ENCODE assay signal across 26 cellular contexts in genomic region chr1:111133863-111134262, GRCh38. TPM values are rescaled to one million over a fixed set of nuclear protein-coding genes. Genes with fewer than 3 reads are reported as not detected.
A peak's percentile ranks its signal among the peaks of the same experiment; 100 is the strongest.
DNase-seq lines count a peak whose midpoint lies in the region; ATAC-seq lines count a peak whose summit lies in the region.
"Had no signal": no experiment of that assay in that cellular context is flagged by ENCODE, and none has a peak within 500 bp of the region (broad histone marks: within the 10 kb centered on the region; RNA-seq: fewer than 3 reads in every experiment).

No MANE protein-coding gene starts in this region.

- no peaks in the 10 kb centered on the region for H3K27me3 ChIP-seq in muscle layer of duodenum (ENCODE audit: low read depth, low read length)
- H3K27me3 ChIP-seq: adrenal gland, BLaER1, brain microvascular endothelial cell, foreskin keratinocyte, uterus had no signal

- ATAC-seq in stimulated activated naive CD8-positive, alpha-beta T cell treated with anti-CD3 and anti-CD28 coated beads, Interleukin-15, amount 100 ng/mL, for 72 hours: no peak
- ATAC-seq in GM21381 (IDR thresholded peaks at IDR 0.05; ENCODE audit: unreplicated experiment): no peak
- ATAC-seq: foreskin keratinocyte, HCT116, SK-N-SH treated with all-trans-retinoic acid at 6 μM for 48 hours had no signal

- H3K4me1 ChIP-seq in muscle layer of duodenum (ENCODE audit: control insufficient read depth in 1 of 2, insufficient read depth in 2 of 2, low read length in 2 of 2): peaks cover 0 to 9% of the 10 kb centered on the region in 2 donors
- H3K4me1 ChIP-seq: uterus had no signal

- peak overlapping the region; percentile 3 for H3K27ac Mint-ChIP-seq in stimulated activated naive CD8-positive, alpha-beta T cell treated with anti-CD3 and anti-CD28 coated beads, Interleukin-15, Interleukin-2, amounts not matched to agents 100 ng/mL and 50 ng/mL, for 24 hours
- H3K27ac Mint-ChIP-seq in stimulated activated naive CD8-positive, alpha-beta T cell treated with anti-CD3 and anti-CD28 coated beads, Interleukin-15, amount 100 ng/mL, for 72 hours: no peak overlapping the region
- H3K27ac Mint-ChIP-seq in activated T-helper 2 cell treated with anti-CD3 and anti-CD28 coated beads, Interferon-gamma antibody, Interleukin-2, Interleukin-4, amounts not matched to agents 10 μg/mL and 5 μg/mL and 100 μg/mL, durations not matched to agents 14 hours and 24 hours and 36 hours: peak overlapping the region; percentile 14
- H3K27ac Mint-ChIP-seq: activated CD4-positive, alpha-beta T cell treated with anti-CD3 and anti-CD28 coated beads, Interleukin-2, amount 10 ng/mL, durations not matched to agents 7 days and 5 days had no signal

- DNase-seq in stimulated activated naive CD8-positive, alpha-beta T cell treated with anti-CD3 and anti-CD28 coated beads, Interleukin-15, amount 100 ng/mL, for 72 hours: no peak
- DNase-seq in activated T-helper 2 cell treated with anti-CD3 and anti-CD28 coated beads, Interferon-gamma antibody, Interleukin-2, Interleukin-4, amounts not matched to agents 10 μg/mL and 5 μg/mL and 100 μg/mL, durations not matched to agents 14 hours and 24 hours and 36 hours (ENCODE audit: low spot score): no peak
- no peak for DNase-seq in DMS114 treated with DMSO at 0.1 percent for 48 hours (lab: John Stamatoyannopoulos, UW; ENCODE audit: unreplicated experiment)
- DNase-seq in NCI-H187 treated with DMSO at 0.1 percent for 48 hours (lab: John Stamatoyannopoulos, UW): no peak
- DNase-seq in hepatic stellate cell (ENCODE audit: low spot score): no peak
- DNase-seq: ACHN; activated CD4-positive, alpha-beta T cell treated with anti-CD3 and anti-CD28 coated beads, Interleukin-2, amount 10 ng/mL, durations not matched to agents 7 days and 5 days; activated effector memory CD4-positive, alpha-beta T cell treated with Interleukin-2 at 50 U/mL for 16 hours; adrenal gland; brain microvascular endothelial cell; effector CD8-positive, alpha-beta T cell; EL; foreskin keratinocyte; left ventricle myocardium inferior; NCI-H1092 treated with DMSO at 0.1 percent for 48 hours; NCI-H1930; NCI-H526; uterus had no signal

- no peaks in the 10 kb centered on the region for H3K9me3 Mint-ChIP-seq in stimulated activated naive CD8-positive, alpha-beta T cell treated with anti-CD3 and anti-CD28 coated beads, Interleukin-15, Interleukin-2, amounts not matched to agents 100 ng/mL and 50 ng/mL, for 24 hours
- no peaks in the 10 kb centered on the region for H3K9me3 Mint-ChIP-seq in stimulated activated naive CD8-positive, alpha-beta T cell treated with anti-CD3 and anti-CD28 coated beads, Interleukin-15, amount 100 ng/mL, for 72 hours
- H3K9me3 Mint-ChIP-seq in activated T-helper 2 cell treated with anti-CD3 and anti-CD28 coated beads, Interferon-gamma antibody, Interleukin-2, Interleukin-4, amounts not matched to agents 10 μg/mL and 5 μg/mL and 100 μg/mL, durations not matched to agents 14 hours and 24 hours and 36 hours: no peaks in the 10 kb centered on the region
- H3K9me3 Mint-ChIP-seq: activated CD4-positive, alpha-beta T cell treated with anti-CD3 and anti-CD28 coated beads, Interleukin-2, amount 10 ng/mL, durations not matched to agents 7 days and 5 days had no signal

- peak overlapping the region; percentile 33 for H3K27ac ChIP-seq in muscle layer of duodenum (ENCODE audit: low read length)
- H3K27ac ChIP-seq: BLaER1, brain microvascular endothelial cell, foreskin keratinocyte, left ventricle myocardium inferior, RWPE1, uterus, VCaP had no signal

- H3K36me3 Mint-ChIP-seq in stimulated activated naive CD8-positive, alpha-beta T cell treated with anti-CD3 and anti-CD28 coated beads, Interleukin-15, Interleukin-2, amounts not matched to agents 100 ng/mL and 50 ng/mL, for 24 hours (ENCODE audit: low read depth): peaks cover 48% of the 10 kb centered on the region
- peaks cover 61% of the 10 kb centered on the region for H3K36me3 Mint-ChIP-seq in activated T-helper 2 cell treated with anti-CD3 and anti-CD28 coated beads, Interferon-gamma antibody, Interleukin-2, Interleukin-4, amounts not matched to agents 10 μg/mL and 5 μg/mL and 100 μg/mL, durations not matched to agents 14 hours and 24 hours and 36 hours (ENCODE audit: low read depth)

- no peak overlapping the region for H3K4me3 ChIP-seq in muscle layer of duodenum (ENCODE audit: low read depth in 1 of 2, low read length in 2 of 2)
- H3K4me3 ChIP-seq: adrenal gland, BLaER1, left ventricle myocardium inferior, uterus had no signal

- H3K36me3 ChIP-seq in muscle layer of duodenum (ENCODE audit: control insufficient read depth in 1 of 2, insufficient read depth in 2 of 2, low read length in 2 of 2): peaks cover 0 to 14% of the 10 kb centered on the region in 2 donors
- H3K36me3 ChIP-seq: uterus had no signal

- H3K27me3 Mint-ChIP-seq in stimulated activated naive CD8-positive, alpha-beta T cell treated with anti-CD3 and anti-CD28 coated beads, Interleukin-15, Interleukin-2, amounts not matched to agents 100 ng/mL and 50 ng/mL, for 24 hours: no peaks in the 10 kb centered on the region
- no peaks in the 10 kb centered on the region for H3K27me3 Mint-ChIP-seq in stimulated activated naive CD8-positive, alpha-beta T cell treated with anti-CD3 and anti-CD28 coated beads, Interleukin-15, amount 100 ng/mL, for 72 hours
- H3K27me3 Mint-ChIP-seq in activated T-helper 2 cell treated with anti-CD3 and anti-CD28 coated beads, Interferon-gamma antibody, Interleukin-2, Interleukin-4, amounts not matched to agents 10 μg/mL and 5 μg/mL and 100 μg/mL, durations not matched to agents 14 hours and 24 hours and 36 hours (ENCODE audit: low read depth): no peaks in the 10 kb centered on the region
- H3K27me3 Mint-ChIP-seq: activated CD4-positive, alpha-beta T cell treated with anti-CD3 and anti-CD28 coated beads, Interleukin-2, amount 10 ng/mL, durations not matched to agents 7 days and 5 days had no signal

- intact Hi-C loops in activated T-helper 2 cell treated with anti-CD3 and anti-CD28 coated beads, Interferon-gamma antibody, Interleukin-2, Interleukin-4, amounts not matched to agents 10 μg/mL and 5 μg/mL and 100 μg/mL, durations not matched to agents 14 hours and 24 hours and 36 hours (cut with micrococcal nuclease): no loop called here

- no peaks in the 10 kb centered on the region for H3K9me3 ChIP-seq in muscle layer of duodenum (ENCODE audit: control insufficient read depth in 1 of 2, low read length in 2 of 2)
- H3K9me3 ChIP-seq: adrenal gland, BLaER1, left ventricle myocardium inferior, uterus had no signal

- no peak overlapping the region for H3K4me3 Mint-ChIP-seq in stimulated activated naive CD8-positive, alpha-beta T cell treated with anti-CD3 and anti-CD28 coated beads, Interleukin-15, Interleukin-2, amounts not matched to agents 100 ng/mL and 50 ng/mL, for 24 hours
- H3K4me3 Mint-ChIP-seq in stimulated activated naive CD8-positive, alpha-beta T cell treated with anti-CD3 and anti-CD28 coated beads, Interleukin-15, amount 100 ng/mL, for 72 hours: no peak overlapping the region
- no peak overlapping the region for H3K4me3 Mint-ChIP-seq in activated T-helper 2 cell treated with anti-CD3 and anti-CD28 coated beads, Interferon-gamma antibody, Interleukin-2, Interleukin-4, amounts not matched to agents 10 μg/mL and 5 μg/mL and 100 μg/mL, durations not matched to agents 14 hours and 24 hours and 36 hours (ENCODE audit: low read depth)
- H3K4me3 Mint-ChIP-seq: activated CD4-positive, alpha-beta T cell treated with anti-CD3 and anti-CD28 coated beads, Interleukin-2, amount 10 ng/mL, durations not matched to agents 7 days and 5 days had no signal

- H3K4me1 Mint-ChIP-seq in stimulated activated naive CD8-positive, alpha-beta T cell treated with anti-CD3 and anti-CD28 coated beads, Interleukin-15, Interleukin-2, amounts not matched to agents 100 ng/mL and 50 ng/mL, for 24 hours (ENCODE audit: low read depth): peaks cover 58% of the 10 kb centered on the region
- peaks cover 24% of the 10 kb centered on the region for H3K4me1 Mint-ChIP-seq in stimulated activated naive CD8-positive, alpha-beta T cell treated with anti-CD3 and anti-CD28 coated beads, Interleukin-15, amount 100 ng/mL, for 72 hours
- H3K4me1 Mint-ChIP-seq in activated T-helper 2 cell treated with anti-CD3 and anti-CD28 coated beads, Interferon-gamma antibody, Interleukin-2, Interleukin-4, amounts not matched to agents 10 μg/mL and 5 μg/mL and 100 μg/mL, durations not matched to agents 14 hours and 24 hours and 36 hours (ENCODE audit: low read depth): peaks cover 29% of the 10 kb centered on the region

RNA-seq across cellular contexts. Expression of gene DRAM2, which starts 6.0 kb away (rescaled TPM):
- total RNA-seq in activated T-helper 2 cell treated with anti-CD3 and anti-CD28 coated beads, Interferon-gamma antibody, Interleukin-2, Interleukin-4, amounts not matched to agents 10 μg/mL and 5 μg/mL and 100 μg/mL, durations not matched to agents 14 hours and 24 hours and 36 hours: 22.9 and 24.7 TPM in 2 replicates

RNA-seq across cellular contexts. Expression of gene CEPT1, which starts 6.2 kb away (rescaled TPM):
- total RNA-seq in activated T-helper 2 cell treated with anti-CD3 and anti-CD28 coated beads, Interferon-gamma antibody, Interleukin-2, Interleukin-4, amounts not matched to agents 10 μg/mL and 5 μg/mL and 100 μg/mL, durations not matched to agents 14 hours and 24 hours and 36 hours: 29.8 and 34.8 TPM in 2 replicates

Comparison
In these comparisons a context has a peak if more than half of its experiments do, and no peak if none do; other contexts are left out.
1. H3K27ac Mint-ChIP-seq: peak in stimulated activated naive CD8-positive, alpha-beta T cell treated with anti-CD3 and anti-CD28 coated beads, Interleukin-15, Interleukin-2, amounts not matched to agents 100 ng/mL and 50 ng/mL, for 24 hours (single experiment) and activated T-helper 2 cell treated with anti-CD3 and anti-CD28 coated beads, Interferon-gamma antibody, Interleukin-2, Interleukin-4, amounts not matched to agents 10 μg/mL and 5 μg/mL and 100 μg/mL, durations not matched to agents 14 hours and 24 hours and 36 hours (single experiment); none in stimulated activated naive CD8-positive, alpha-beta T cell treated with anti-CD3 and anti-CD28 coated beads, Interleukin-15, amount 100 ng/mL, for 72 hours (0 of 2).